25 cellular contexts compared by ENCODE assay signal in genomic region chr5:23428705-23429104, GRCh38.
"Had no signal": no experiment of that assay in that cellular context is flagged by ENCODE, and none has a peak within 500 bp of the region (broad histone marks: within the 10 kb centered on the region; RNA-seq: fewer than 3 reads in every experiment).

No MANE protein-coding gene starts in this region.

- H3K4me3 ChIP-seq: colonic mucosa, esophagus squamous epithelium, gastrocnemius medialis, heart right ventricle, left lung, lower lobe of right lung, mucosa of descending colon had no signal

- H3K27ac ChIP-seq: colonic mucosa, epithelial cell of prostate, esophagus squamous epithelium, gastrocnemius medialis, heart right ventricle, left lung, lower lobe of right lung had no signal

- ATAC-seq: effector memory CD8-positive, alpha-beta T cell; esophagus mucosa; gastrocnemius medialis; heart right ventricle; left cardiac atrium; left lung; left ventricle myocardium superior; lower lobe of right lung; mucosa of descending colon; naive thymus-derived CD4-positive, alpha-beta T cell had no signal

- H3K4me1 ChIP-seq: colonic mucosa, esophagus squamous epithelium, gastrocnemius medialis, heart right ventricle, left lung, lower lobe of right lung had no signal

- H3K9me3 ChIP-seq: colonic mucosa, esophagus squamous epithelium, gastrocnemius medialis, lower lobe of right lung had no signal

- DNase-seq: colonic mucosa; cortex of kidney; effector CD8-positive, alpha-beta T cell; effector memory CD8-positive, alpha-beta T cell; endodermal cell; erythroblast; esophagus squamous epithelium; foreskin fibroblast; foreskin melanocyte; gastrocnemius medialis; glutamatergic neuron; head of caudate nucleus; heart right ventricle; hippocampal formation; left cardiac atrium; left lung; left ventricle myocardium superior; lower lobe of right lung; mesenchymal stem cell; mucosa of descending colon; naive thymus-derived CD4-positive, alpha-beta T cell had no signal

- H3K36me3 ChIP-seq: colonic mucosa, esophagus squamous epithelium, gastrocnemius medialis, heart right ventricle, left lung, lower lobe of right lung had no signal

- FAIRE-seq: endometrium, keratinocyte had no signal

- H3K27me3 ChIP-seq: colonic mucosa, esophagus squamous epithelium, gastrocnemius medialis, heart right ventricle, left lung had no signal
